Comparison of ENCODE assay signal across 26 cellular contexts in the genomic region with DNA sequence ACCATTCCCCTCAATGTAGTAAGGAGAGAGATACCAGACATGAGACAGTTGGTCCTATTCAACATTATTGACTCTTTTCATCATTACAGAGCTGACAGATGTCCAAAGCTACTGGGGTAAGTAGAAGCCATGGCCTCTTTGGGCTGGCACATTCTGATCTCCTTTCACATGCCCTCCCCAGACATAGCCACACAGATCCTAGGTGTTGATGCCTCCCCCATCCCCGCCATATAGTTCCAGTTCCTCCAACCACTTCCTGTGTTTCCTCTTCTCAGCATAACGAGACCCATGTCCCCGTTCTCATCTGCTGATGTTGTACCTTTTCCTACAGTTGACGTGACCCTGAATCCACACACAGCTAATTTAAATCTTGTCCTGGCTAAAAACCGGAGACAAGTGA. TPM values are rescaled to one million over a fixed set of nuclear protein-coding genes. Genes with fewer than 3 reads are reported as not detected.
"Had no signal": no experiment of that assay in that cellular context is flagged by ENCODE, and none has a peak within 500 bp of the region (broad histone marks: within the 10 kb centered on the region; RNA-seq: fewer than 3 reads in every experiment).

No MANE protein-coding gene starts in this region.

- DNase-seq: effector memory CD4-positive, alpha-beta T cell; heart left ventricle; hippocampal formation; left colon; left ventricle myocardium superior; mesenchymal stem cell; midbrain; nucleus accumbens; ovary; small intestine; stimulated activated CD4-positive, alpha-beta T cell treated with anti-CD3 and anti-CD28 coated beads, Interleukin-12 subunit alpha, Interleukin-12 subunit beta, amount 100 ng/mL, for 4 hours; stimulated activated naive CD4-positive, alpha-beta T cell; tibial artery; upper lobe of right lung had no signal

- H3K4me3 ChIP-seq: heart left ventricle, lung, neural progenitor cell, ovary, right atrium auricular region, suprapubic skin, tibial artery, upper lobe of right lung, vagina had no signal

- H3K4me2 ChIP-seq: neural progenitor cell had no signal

- H3K9me3 ChIP-seq: heart left ventricle, ovary, right atrium auricular region, suprapubic skin, tibial artery, upper lobe of right lung, vagina had no signal

- H3K27ac ChIP-seq: heart left ventricle, neural progenitor cell, ovary, right atrium auricular region, suprapubic skin, tibial artery, upper lobe of right lung, vagina had no signal

- H3K27me3 ChIP-seq: heart left ventricle, neural progenitor cell, ovary, right atrium auricular region, suprapubic skin, tibial artery, upper lobe of right lung, vagina had no signal

- H2AFZ ChIP-seq: neural progenitor cell had no signal

- H3K4me1 ChIP-seq: heart left ventricle, neural progenitor cell, right atrium auricular region, suprapubic skin, tibial artery, upper lobe of right lung, vagina had no signal

- ATAC-seq: esophagus mucosa; heart left ventricle; left colon; left ventricle myocardium superior; natural killer cell treated with Interleukin-12 subunit alpha and Interleukin-12 subunit beta and Interleukin-15 and Interleukin-18, amount 100 ng/mL, for 72 hours; upper lobe of right lung had no signal

- H3K9ac ChIP-seq: neural progenitor cell had no signal

- H3K36me3 ChIP-seq: neural progenitor cell, ovary, right atrium auricular region, suprapubic skin, upper lobe of right lung, vagina had no signal

RNA-seq across cellular contexts. Expression of a gene that starts 29.8 kb away (rescaled TPM):
- total RNA-seq: esophagus mucosa; fibroblast of lung; frontal cortex; glomerular endothelial cell; heart left ventricle; kidney epithelial cell; left colon; left ventricle myocardium superior; lung; natural killer cell treated with Interleukin-12 subunit alpha and Interleukin-12 subunit beta and Interleukin-15 and Interleukin-18, amount 100 ng/mL, for 72 hours; ovary; posterior vena cava; right atrium auricular region; suprapubic skin; upper lobe of right lung; vagina had no signal
- polyA plus RNA-seq: fibroblast of lung, heart left ventricle, lung, ovary, small intestine had no signal
